In genomic region chr6:19804362-19805145, GRCh38 we compare ENCODE assay signal across 8 cellular contexts. TPM values are rescaled to one million over a fixed set of nuclear protein-coding genes. Genes with fewer than 3 reads are reported as not detected.
DNase-seq lines count a peak whose midpoint lies in the region; ATAC-seq and TF ChIP-seq lines count a peak whose summit lies in the region.

No MANE protein-coding gene starts in this region.

- peaks cover 17% of the 10 kb centered on the region for H3K27me3 ChIP-seq in HUES48 (ENCODE audit: control insufficient read depth, insufficient read depth, low read length)
- no peaks in the 10 kb centered on the region for H3K27me3 ChIP-seq in NT2/D1 (ENCODE audit: insufficient read depth, insufficient read length)
- no peaks in the 10 kb centered on the region for H3K27me3 ChIP-seq in neural cell (ENCODE audit: insufficient read depth, low read depth, low read length)

- H3K4me2 ChIP-seq in neural cell (ENCODE audit: low read length) = peak overlapping the region; percentile 93

- H3K36me3 ChIP-seq in HUES48 (ENCODE audit: control insufficient read depth, insufficient read depth, low read length) (no peaks in the 10 kb centered on the region), NT2/D1 (ENCODE audit: insufficient read depth, insufficient read length, low read length) (no peaks in the 10 kb centered on the region), neural cell (ENCODE audit: insufficient read depth, low read length) (no peaks in the 10 kb centered on the region)

- peaks cover 18% of the 10 kb centered on the region for H3K79me2 ChIP-seq in neural cell (replicated peaks; ENCODE audit: insufficient read depth, low read length)

- peaks cover 25% of the 10 kb centered on the region for H3K4me1 ChIP-seq in HUES48 (ENCODE audit: control insufficient read depth, insufficient read depth, low read length)
- no peaks in the 10 kb centered on the region for H3K4me1 ChIP-seq in NT2/D1 (ENCODE audit: insufficient read depth, insufficient read length)

- H3K9me3 ChIP-seq in HUES48 (ENCODE audit: control insufficient read depth, insufficient read depth, low read length) (0 out of 2 replicates have a peak, but pooled peaks cover 5% of the 10 kb centered on the region), NT2/D1 (ENCODE audit: insufficient read depth, low read length) (peaks cover 29% of the 10 kb centered on the region), neural cell (ENCODE audit: low read length) (no peaks in the 10 kb centered on the region)

- H2AFZ ChIP-seq in neural cell (ENCODE audit: low read depth, low read length) = peak overlapping the region; percentile 24

- H3F3A ChIP-seq in neural cell (ENCODE audit: insufficient read depth, low read length, poor library complexity, severe bottlenecking) = no peaks in the 10 kb centered on the region

- H3K9ac ChIP-seq in HUES48 (ENCODE audit: low read depth, low read length) = peak overlapping the region; percentile 72
- peak overlapping the region; percentile 76 for H3K9ac ChIP-seq in NT2/D1 (ENCODE audit: insufficient read length, low read depth)
- peak overlapping the region; percentile 96 for H3K9ac ChIP-seq in neural cell (ENCODE audit: low read length)

- no peaks in the 10 kb centered on the region for H4K20me1 ChIP-seq in neural cell (ENCODE audit: insufficient read depth)

- peak; percentile 97 for DNase-seq in D341Med (ENCODE audit: low spot score)
- peak; percentile 88 for DNase-seq in NT2/D1 (ENCODE audit: low read depth, low spot score)
- DNase-seq in activated naive CD4-positive, alpha-beta T cell treated with anti-CD3 and anti-CD28 coated beads, Interleukin-2, amount 50 U/mL, for 16 hours = peak; percentile 31
- DNase-seq in germinal center (ENCODE audit: low spot score) = peak; percentile 41

- TF ChIP-seq EP300 in neural cell (conservative IDR thresholded peaks at IDR 0.05; ENCODE audit: poor library complexity, severe bottlenecking) = peak; percentile 99

- TF ChIP-seq CTCF in neural cell (IDR thresholded peaks at IDR 0.05; ENCODE audit: poor library complexity, severe bottlenecking) = peak; percentile 38

- peak; percentile 73 for TF ChIP-seq RAD21 in neural cell (conservative IDR thresholded peaks at IDR 0.05)

- ATAC-seq in GM21526 (IDR thresholded peaks at IDR 0.05; ENCODE audit: low FRiP score, unreplicated experiment) = peak; percentile 99

- H3K4me3 ChIP-seq in HUES48 (ENCODE audit: low read depth, low read length) (peak overlapping the region; percentile 70), NT2/D1 (ENCODE audit: insufficient read length, low read depth) (peak overlapping the region; percentile 38), neural cell (ENCODE audit: low read length) (peak overlapping the region; percentile 89)

- H3K27ac ChIP-seq in HUES48 (ENCODE audit: low read depth, low read length) (peak overlapping the region; percentile 96), neural cell (ENCODE audit: low read length) (peak overlapping the region; percentile 98), temporal lobe (ENCODE audit: low read depth, low read length) (peak overlapping the region; percentile 21)

- H3K9me2 ChIP-seq in neural cell (ENCODE audit: insufficient read depth, low read length) = no peaks in the 10 kb centered on the region

TF ChIP-seq in neural cell, 6 proteins besides CTCF, POLR2A, EP300 and RAD21:
- TF ChIP-seq EZH2 (IDR thresholded peaks at IDR 0.05; ENCODE audit: borderline replicate concordance, insufficient read depth, low read length, poor library complexity, severe bottlenecking) (no peak), MXI1 (conservative IDR thresholded peaks at IDR 0.05; ENCODE audit: poor library complexity, severe bottlenecking) (peak; percentile 94), REST (IDR thresholded peaks at IDR 0.05; ENCODE audit: borderline replicate concordance) (peak; percentile 84), SMC3 (conservative IDR thresholded peaks at IDR 0.05; ENCODE audit: poor library complexity) (peak; percentile 70), TAF1 (IDR thresholded peaks at IDR 0.05; ENCODE audit: low read depth) (peak; percentile 81), POLR2AphosphoS5 (IDR thresholded peaks at IDR 0.05) (peak; percentile 85)
TF ChIP-seq in neural cell: peak in this region for 5.

RNA-seq across cellular contexts. Expression of gene ID4, which starts 32.6 kb away (rescaled TPM):
- polyA plus RNA-seq in neural cell = 422 and 506 TPM in 2 replicates
- polyA minus RNA-seq in neural cell = 731 and 876 TPM in 2 replicates
- total RNA-seq in temporal lobe = 76.7 TPM

Comparison
In these comparisons a context has a peak if more than half of its experiments do, and no peak if none do; other contexts are left out.
1. Peak in every context shown above with its lines: DNase-seq, ATAC-seq, H3K4me3 ChIP-seq and H3K27ac ChIP-seq.
2. DNase-seq: peak in every context shown above with its lines; median percentile 97 in D341Med; 88 in NT2/D1; 41 in germinal center; 31 in activated naive CD4-positive, alpha-beta T cell treated with anti-CD3 and anti-CD28 coated beads, Interleukin-2, amount 50 U/mL, for 16 hours.
3. H3K27ac ChIP-seq: peak in every context shown above with its lines; median percentile 98 in neural cell; 96 in HUES48; 21 in temporal lobe.
4. H3K4me3 ChIP-seq: peak in every context shown above with its lines; median percentile 89 in neural cell; 70 in HUES48; 38 in NT2/D1.